In genomic region chr1:44802306-44803061, GRCh38 we compare ENCODE assay signal across 9 cellular contexts. TPM values are rescaled to one million over a fixed set of nuclear protein-coding genes. Genes with fewer than 3 reads are reported as not detected.
DNase-seq lines count a peak whose midpoint lies in the region; ATAC-seq and TF ChIP-seq lines count a peak whose summit lies in the region.
"Had no signal": no experiment of that assay in that cellular context is flagged by ENCODE, and none has a peak within 500 bp of the region (broad histone marks: within the 10 kb centered on the region; RNA-seq: fewer than 3 reads in every experiment).

No MANE protein-coding gene starts in this region.

- peak; percentile 58 for DNase-seq in activated CD8-positive, alpha-beta memory T cell treated with anti-CD3 and anti-CD28 coated beads, Interleukin-2, amount 50 U/mL, for 48 hours
- no peak for DNase-seq in activated CD8-positive, alpha-beta memory T cell treated with anti-CD3 and anti-CD28 coated beads for 24 hours
- DNase-seq in brain microvascular endothelial cell (no peak), medulla oblongata (ENCODE audit: extremely low spot score) (peak; percentile 61), HCEC 1CT (no peak)

- H3K27ac ChIP-seq in brain microvascular endothelial cell = no peak overlapping the region
- no peak overlapping the region for H3K27ac ChIP-seq in thymus (ENCODE audit: low read depth)
- H3K27ac ChIP-seq: HL-60 had no signal

- WGBS in thymus = 96% methylated on average over 13 of the region's 13 CpGs

- peaks cover 10% of the 10 kb centered on the region for H3K4me1 ChIP-seq in thymus (ENCODE audit: control insufficient read depth, insufficient read depth, low read length)

- H3K36me3 ChIP-seq in brain microvascular endothelial cell (replicated peaks) (peaks cover 56% of the 10 kb centered on the region), thymus (ENCODE audit: control insufficient read depth, insufficient read depth) (peaks cover 36% of the 10 kb centered on the region)

- TF ChIP-seq CTCF in brain microvascular endothelial cell (IDR thresholded peaks at IDR 0.05; ENCODE audit: low read depth, low read length, missing control alignments) = no peak

- H3K9me3 ChIP-seq in thymus (ENCODE audit: control insufficient read depth) = no peaks in the 10 kb centered on the region

- ATAC-seq in GM21723 (IDR thresholded peaks at IDR 0.05; ENCODE audit: unreplicated experiment) (no peak), GM19397 (IDR thresholded peaks at IDR 0.05; ENCODE audit: unreplicated experiment) (no peak)

- in situ Hi-C loops in brain microvascular endothelial cell (cut with HindIII; ENCODE audit: low pct_ligation_motif_present, low sequenced_read_pairs) = no loop called here

- no peaks in the 10 kb centered on the region for H3K27me3 ChIP-seq in brain microvascular endothelial cell (replicated peaks)
- no peaks in the 10 kb centered on the region for H3K27me3 ChIP-seq in thymus (ENCODE audit: control insufficient read depth, insufficient read depth)

- H3K4me3 ChIP-seq in brain microvascular endothelial cell (ENCODE audit: low read depth, low read length) (peak overlapping the region; percentile 88), thymus (ENCODE audit: low read length) (peak overlapping the region; percentile 24)

RNA-seq across cellular contexts. Expression of gene PLK3, which starts 2.3 kb away (rescaled TPM):
- polyA plus RNA-seq in thymus = 32.9 TPM

RNA-seq across cellular contexts. Expression of gene DYNLT4, which starts 4.7 kb away (rescaled TPM):
- polyA plus RNA-seq in thymus = 0.09 TPM

RNA-seq across cellular contexts. Expression of gene BTBD19, which starts 5.8 kb away (rescaled TPM):
- polyA plus RNA-seq in thymus = 3.8 TPM

RNA-seq across cellular contexts. Expression of gene BEST4, which starts 14.5 kb away (rescaled TPM):
- 1.3 TPM for polyA plus RNA-seq in thymus

RNA-seq across cellular contexts. Expression of gene RPS8, which starts 27.1 kb away (rescaled TPM):
- polyA plus RNA-seq in thymus = 3,732 TPM

Comparison
In these comparisons a context has a peak if more than half of its experiments do, and no peak if none do; other contexts are left out.
1. DNase-seq: peak in activated CD8-positive, alpha-beta memory T cell treated with anti-CD3 and anti-CD28 coated beads, Interleukin-2, amount 50 U/mL, for 48 hours (single experiment) and medulla oblongata (single experiment); none in activated CD8-positive, alpha-beta memory T cell treated with anti-CD3 and anti-CD28 coated beads for 24 hours (single experiment), brain microvascular endothelial cell (single experiment) and HCEC 1CT (single experiment).